In genomic region chr16:32066016-32066651, GRCh38 we compare ENCODE assay signal across 8 cellular contexts.
DNase-seq lines count a peak whose midpoint lies in the region; ATAC-seq and TF ChIP-seq lines count a peak whose summit lies in the region.
"Not testable (repeated sequence)": the region's sequence is repeated elsewhere in the genome, so short reads cannot be mapped to it uniquely, and the experiment has no call there.

No MANE protein-coding gene starts in this region.

- not testable (repeated sequence) for H3K27ac ChIP-seq in CD8-positive, alpha-beta T cell (ENCODE audit: low read depth, low read length); Karpas-422 (ENCODE audit: low read length); OCI-LY1 (ENCODE audit: low read depth, low read length, poor library complexity, severe bottlenecking)

- not testable (repeated sequence) for H3K27ac Mint-ChIP-seq in CD8-positive, alpha-beta T cell; chondrocyte (ENCODE audit: unreplicated experiment); osteocyte (ENCODE audit: unreplicated experiment)

- H3K4me1 Mint-ChIP-seq in CD8-positive, alpha-beta T cell (ENCODE audit: low read depth); chondrocyte (ENCODE audit: low read depth); osteocyte (ENCODE audit: unreplicated experiment): not testable (repeated sequence)

- not testable (repeated sequence) for H3K9me2 ChIP-seq in Karpas-422 (replicated peaks; ENCODE audit: insufficient read depth, low read length); OCI-LY1 (ENCODE audit: low read depth, low read length)

- not testable (repeated sequence) for H3K79me2 ChIP-seq in Karpas-422 (ENCODE audit: low read length); OCI-LY1 (ENCODE audit: insufficient read depth, low read length)

- not testable (repeated sequence) for H3K9me3 ChIP-seq in CD8-positive, alpha-beta T cell (ENCODE audit: low read length); Karpas-422 (ENCODE audit: low read length); OCI-LY1 (ENCODE audit: low read length)

- not testable (repeated sequence) for H3K4me2 ChIP-seq in Karpas-422 (ENCODE audit: low read depth, low read length, poor library complexity, severe bottlenecking); OCI-LY1 (ENCODE audit: low read length)

- intact Hi-C loops in CD8-positive, alpha-beta T cell (cut with DNase I, micrococcal nuclease): not testable (repeated sequence)

- DNase-seq in CD8-positive, alpha-beta T cell: peak in 6 of 7 experiments; percentile 26 to 51 (median 38)
- DNase-seq in Karpas-422: peak; percentile 53
- DNase-seq in activated CD4-positive, alpha-beta T cell treated with anti-CD3 and anti-CD28 coated beads, Interleukin-2, amount 50 U/mL, for 1 hour: peak; percentile 18
- DNase-seq in activated T-cell treated with anti-CD3 and anti-CD28 coated beads, Interleukin-2, amount 50 U/mL, for 1 hour: peak; percentile 30
- peak; percentile 29 for DNase-seq in chondrocyte (ENCODE audit: low spot score)
- peak; percentile 56 for DNase-seq in osteocyte (ENCODE audit: extremely low spot score, unreplicated experiment)
- peak; percentile 1 for DNase-seq in stimulated activated CD8-positive, alpha-beta memory T cell treated with anti-CD3 and anti-CD28 coated beads, Interleukin-12 subunit alpha, Interleukin-12 subunit beta, amount 100 ng/mL, for 4 hours (ENCODE audit: low read depth)

- not testable (repeated sequence) for H3F3A ChIP-seq in OCI-LY1 (ENCODE audit: insufficient read depth, low read length)

- not testable (repeated sequence) for H3K27me3 Mint-ChIP-seq in CD8-positive, alpha-beta T cell (ENCODE audit: low read depth); chondrocyte (ENCODE audit: low read depth); osteocyte (ENCODE audit: unreplicated experiment)

- H3K27me3 ChIP-seq in CD8-positive, alpha-beta T cell (ENCODE audit: insufficient read depth, low read length); Karpas-422 (ENCODE audit: low read length); OCI-LY1 (ENCODE audit: insufficient read depth, low read length): not testable (repeated sequence)

- H3K9ac ChIP-seq in Karpas-422 (ENCODE audit: low read length); OCI-LY1 (ENCODE audit: low read length): not testable (repeated sequence)

- not testable (repeated sequence) for H3K4me3 Mint-ChIP-seq in CD8-positive, alpha-beta T cell; chondrocyte (ENCODE audit: unreplicated experiment); osteocyte (ENCODE audit: unreplicated experiment)

- H3K9me3 Mint-ChIP-seq in CD8-positive, alpha-beta T cell; chondrocyte (ENCODE audit: low read depth); osteocyte (ENCODE audit: unreplicated experiment): not testable (repeated sequence)

- TF ChIP-seq CTCF in CD8-positive, alpha-beta T cell (IDR thresholded peaks at IDR 0.05); chondrocyte (IDR thresholded peaks at IDR 0.05); osteocyte (IDR thresholded peaks at IDR 0.05): not testable (repeated sequence)
- peak; percentile 23; the same call in 1 of the 2 replicates for TF ChIP-seq CTCF in OCI-LY1 (IDR thresholded peaks at IDR 0.05; ENCODE audit: low read length)

- H3K36me3 Mint-ChIP-seq in CD8-positive, alpha-beta T cell; chondrocyte (ENCODE audit: low read depth); osteocyte (ENCODE audit: unreplicated experiment): not testable (repeated sequence)

- not testable (repeated sequence) for H3K4me1 ChIP-seq in CD8-positive, alpha-beta T cell (ENCODE audit: insufficient read depth, low read length); Karpas-422 (ENCODE audit: low read length); OCI-LY1 (ENCODE audit: insufficient read depth, low read length, severe bottlenecking)

- ATAC-seq in CD8-positive, alpha-beta T cell: not testable (repeated sequence)

- H3K4me3 ChIP-seq in CD8-positive, alpha-beta T cell (ENCODE audit: low read depth, low read length); Karpas-422 (ENCODE audit: low read length); OCI-LY1 (ENCODE audit: low read depth, low read length, poor library complexity, severe bottlenecking): not testable (repeated sequence)

- H2AFZ ChIP-seq in Karpas-422 (ENCODE audit: low read length); OCI-LY1 (ENCODE audit: low read length): not testable (repeated sequence)

- POLR2A ChIA-PET in CD8-positive, alpha-beta T cell (lab: Charles Lee): not testable (repeated sequence)

- not testable (repeated sequence) for H3K36me3 ChIP-seq in CD8-positive, alpha-beta T cell (ENCODE audit: insufficient read depth, low read length); Karpas-422 (ENCODE audit: insufficient read depth, low read length); OCI-LY1 (ENCODE audit: insufficient read depth, low read length)

- not testable (repeated sequence) for H4K20me1 ChIP-seq in Karpas-422 (ENCODE audit: insufficient read depth, low read depth, low read length); OCI-LY1 (ENCODE audit: insufficient read depth, low read length)

- CTCF ChIA-PET in CD8-positive, alpha-beta T cell (lab: Charles Lee): not testable (repeated sequence)

Comparison
In these comparisons a context has a peak if more than half of its experiments do, and no peak if none do; other contexts are left out.
1. DNase-seq: peak in every context shown above with its lines; median percentile 56 in osteocyte; 53 in Karpas-422; 38 in CD8-positive, alpha-beta T cell; 30 in activated T-cell treated with anti-CD3 and anti-CD28 coated beads, Interleukin-2, amount 50 U/mL, for 1 hour; 29 in chondrocyte; 18 in activated CD4-positive, alpha-beta T cell treated with anti-CD3 and anti-CD28 coated beads, Interleukin-2, amount 50 U/mL, for 1 hour; 1 in stimulated activated CD8-positive, alpha-beta memory T cell treated with anti-CD3 and anti-CD28 coated beads, Interleukin-12 subunit alpha, Interleukin-12 subunit beta, amount 100 ng/mL, for 4 hours.